In genomic region chr12:119839201-119839600, GRCh38 we compare ENCODE assay signal across 2 cellular contexts.
TF ChIP-seq lines count a peak whose summit lies in the region.

No MANE protein-coding gene starts in this region.

TF ChIP-seq in A549, 52 proteins besides CTCF, POLR2A, EP300 and RAD21 (continued from another document):
- no peak for TF ChIP-seq FOSB (CRISPR knock-in tag; IDR thresholded peaks at IDR 0.05)
- peak; percentile 55 for TF ChIP-seq MAFK (IDR thresholded peaks at IDR 0.05; ENCODE audit: partially characterized antibody)

TF ChIP-seq in IMR-90, 13 proteins besides CTCF, POLR2A, EP300 and RAD21 (continued from another document):
- TF ChIP-seq RFX5 (IDR thresholded peaks at IDR 0.05; ENCODE audit: low read depth, low read length), result no peak
